In genomic region chr15:60737217-60737616, GRCh38 we compare ENCODE assay signal across 31 cellular contexts.
DNase-seq lines count a peak whose midpoint lies in the region; ATAC-seq, FAIRE-seq and TF ChIP-seq lines count a peak whose summit lies in the region.
"Had no signal": no experiment of that assay in that cellular context is flagged by ENCODE, and none has a peak within 500 bp of the region (broad histone marks: within the 10 kb centered on the region; RNA-seq: fewer than 3 reads in every experiment).

No MANE protein-coding gene starts in this region.

- no peak overlapping the region for H3K4me3 Mint-ChIP-seq in stimulated activated naive CD8-positive, alpha-beta T cell treated with anti-CD3 and anti-CD28 coated beads, Interleukin-15, amount 100 ng/mL, for 72 hours
- H3K4me3 Mint-ChIP-seq: activated naive CD8-positive, alpha-beta T cell treated with anti-CD3 and anti-CD28 coated beads, Interleukin-2, amount 50 U/mL, for 24 hours; naive thymus-derived CD8-positive, alpha-beta T cell; T-helper 1 cell treated with Interleukin-12 subunit alpha and Interleukin-12 subunit beta and Interleukin-4 antibody, amounts not matched to agents 30 μg/mL and 1 μg/mL, for 36 hours had no signal

- ATAC-seq in stimulated activated naive CD8-positive, alpha-beta T cell treated with anti-CD3 and anti-CD28 coated beads, Interleukin-15, amount 100 ng/mL, for 72 hours: no peak
- ATAC-seq in HG03108 (IDR thresholded peaks at IDR 0.05; ENCODE audit: unreplicated experiment): no peak
- ATAC-seq: activated CD4-positive, CD25-positive, alpha-beta regulatory T cell treated with anti-CD3 and anti-CD28 coated beads, Interleukin-2, amount 50 U/mL, for 24 hours; activated naive CD8-positive, alpha-beta T cell treated with anti-CD3 and anti-CD28 coated beads, Interleukin-2, amount 50 U/mL, for 24 hours; esophagus mucosa; naive thymus-derived CD8-positive, alpha-beta T cell; psoas muscle had no signal

- DNase-seq in NCI-H69 (lab: John Stamatoyannopoulos, UW) (peak; percentile 4), choroid plexus epithelial cell (ENCODE audit: low read depth) (no peak), urothelium cell line (ENCODE audit: low spot score) (no peak)
- DNase-seq in stimulated activated naive CD8-positive, alpha-beta T cell treated with anti-CD3 and anti-CD28 coated beads, Interleukin-15, amount 100 ng/mL, for 72 hours: no peak
- DNase-seq in activated naive CD4-positive, alpha-beta T cell (lab: John Stamatoyannopoulos, UW): no peak
- DNase-seq: activated CD4-positive, alpha-beta T cell treated with anti-CD3 and anti-CD28 coated beads, Interleukin-2, amount 50 U/mL, for 48 hours; activated naive CD8-positive, alpha-beta T cell treated with anti-CD3 and anti-CD28 coated beads, Interleukin-2, amount 50 U/mL, for 24 hours; activated T-cell treated with anti-CD3 and anti-CD28 coated beads, Interleukin-2, amount 50 U/mL, for 48 hours; cortex of kidney; DMS 273 treated with DMSO at 0.1 percent for 48 hours; foreskin fibroblast; KBM-7; kidney glomerular epithelial cell; MG63; naive thymus-derived CD8-positive, alpha-beta T cell; NCI-H1436; NCI-H748 treated with DMSO at 0.1 percent for 48 hours; psoas muscle; stimulated activated CD4-positive, alpha-beta T cell treated with anti-CD3 and anti-CD28 coated beads, Interleukin-4, amount 100 ng/mL, for 24 hours; tibial artery had no signal

- no peaks in the 10 kb centered on the region for H3K27me3 Mint-ChIP-seq in stimulated activated naive CD8-positive, alpha-beta T cell treated with anti-CD3 and anti-CD28 coated beads, Interleukin-15, amount 100 ng/mL, for 72 hours
- H3K27me3 Mint-ChIP-seq: activated naive CD8-positive, alpha-beta T cell treated with anti-CD3 and anti-CD28 coated beads, Interleukin-2, amount 50 U/mL, for 24 hours; naive thymus-derived CD8-positive, alpha-beta T cell had no signal

- TF ChIP-seq CTCF in GM12874 (IDR thresholded peaks at IDR 0.05; ENCODE audit: insufficient read depth, low read depth, low read length) (0 out of 2 replicates have a peak, but pooled peaks have one; percentile 1), choroid plexus epithelial cell (conservative IDR thresholded peaks at IDR 0.05; ENCODE audit: low read depth, low read length) (peak; percentile 18), liver (IDR thresholded peaks at IDR 0.05; ENCODE audit: low read depth, low read length, missing input control) (no peak)

- H3K36me3 ChIP-seq in liver (ENCODE audit: control insufficient read depth in 4 of 4, insufficient read depth in 3 of 4, low read depth in 1 of 4, low read length in 3 of 4): no peaks in the 10 kb centered on the region
- H3K36me3 ChIP-seq: cardiac muscle cell, MG63, tibial artery had no signal

- no peak for FAIRE-seq in urothelium cell line (lab: Jason Lieb, UNC)
- FAIRE-seq: astrocyte, HTR-8/SVneo, TTC549 had no signal

- no peak overlapping the region for H3K27ac Mint-ChIP-seq in stimulated activated naive CD8-positive, alpha-beta T cell treated with anti-CD3 and anti-CD28 coated beads, Interleukin-15, amount 100 ng/mL, for 72 hours
- H3K27ac Mint-ChIP-seq: activated naive CD8-positive, alpha-beta T cell treated with anti-CD3 and anti-CD28 coated beads, Interleukin-2, amount 50 U/mL, for 24 hours; T-helper 1 cell treated with Interleukin-12 subunit alpha and Interleukin-12 subunit beta and Interleukin-4 antibody, amounts not matched to agents 30 μg/mL and 1 μg/mL, for 36 hours had no signal

- H3K9me3 ChIP-seq in liver (ENCODE audit: control insufficient read depth in 4 of 4, low read length in 3 of 4): no peaks in the 10 kb centered on the region

- 72% methylated on average over 4 of the region's 4 CpGs for WGBS in liver

- peaks cover 0 to 49% (median 39%) of the 10 kb centered on the region in 4 donors for H3K4me1 ChIP-seq in liver (ENCODE audit: control insufficient read depth in 4 of 4, insufficient read depth in 4 of 4, low read length in 3 of 4)
- H3K4me1 ChIP-seq: tibial artery had no signal

- peaks cover 19% of the 10 kb centered on the region for H3K4me1 Mint-ChIP-seq in stimulated activated naive CD8-positive, alpha-beta T cell treated with anti-CD3 and anti-CD28 coated beads, Interleukin-15, amount 100 ng/mL, for 72 hours

- H3K4me3 ChIP-seq in choroid plexus epithelial cell (ENCODE audit: low read depth, low read length) (no peak overlapping the region), liver (ENCODE audit: low read depth in 1 of 3, low read length in 3 of 3) (no peak overlapping the region)
- H3K4me3 ChIP-seq: cardiac muscle cell, lung, MG63, psoas muscle, tibial artery had no signal

- H3K27me3 ChIP-seq in liver (ENCODE audit: control insufficient read depth in 4 of 4, insufficient read depth in 4 of 4, low read length in 3 of 4): no peaks in the 10 kb centered on the region
- H3K27me3 ChIP-seq: cardiac muscle cell, MG63, tibial artery had no signal

- peaks cover 27 to 38% of the 10 kb centered on the region in 2 donors for H3K9me3 Mint-ChIP-seq in stimulated activated naive CD8-positive, alpha-beta T cell treated with anti-CD3 and anti-CD28 coated beads, Interleukin-15, amount 100 ng/mL, for 72 hours

- TF ChIP-seq RAD21 in liver (IDR thresholded peaks at IDR 0.05): peak; percentile 19 to 26

- H3K27ac ChIP-seq in liver (ENCODE audit: low read depth in 1 of 2, low read length in 2 of 2): peak overlapping the region in 1 of 2 donors; percentile 16
- H3K27ac ChIP-seq: cardiac muscle cell, psoas muscle, tibial artery had no signal

- no peak overlapping the region for H3K9ac ChIP-seq in liver (ENCODE audit: low read depth in 1 of 2, low read length in 2 of 2)

TF ChIP-seq in liver, 16 proteins besides CTCF, POLR2A, EP300 and RAD21:
- no peak for TF ChIP-seq GABPA (IDR thresholded peaks at IDR 0.05 in 1 of 2, conservative IDR thresholded peaks at IDR 0.05 in 1 of 2)
- TF ChIP-seq HNF4G (IDR thresholded peaks at IDR 0.05): no peak
- TF ChIP-seq EGR1 (IDR thresholded peaks at IDR 0.05; ENCODE audit: low read depth in 2 of 2): no peak
- no peak for TF ChIP-seq HNF4A (conservative IDR thresholded peaks at IDR 0.05)
- TF ChIP-seq RXRA (IDR thresholded peaks at IDR 0.05): no peak
- TF ChIP-seq, protein P1, sequence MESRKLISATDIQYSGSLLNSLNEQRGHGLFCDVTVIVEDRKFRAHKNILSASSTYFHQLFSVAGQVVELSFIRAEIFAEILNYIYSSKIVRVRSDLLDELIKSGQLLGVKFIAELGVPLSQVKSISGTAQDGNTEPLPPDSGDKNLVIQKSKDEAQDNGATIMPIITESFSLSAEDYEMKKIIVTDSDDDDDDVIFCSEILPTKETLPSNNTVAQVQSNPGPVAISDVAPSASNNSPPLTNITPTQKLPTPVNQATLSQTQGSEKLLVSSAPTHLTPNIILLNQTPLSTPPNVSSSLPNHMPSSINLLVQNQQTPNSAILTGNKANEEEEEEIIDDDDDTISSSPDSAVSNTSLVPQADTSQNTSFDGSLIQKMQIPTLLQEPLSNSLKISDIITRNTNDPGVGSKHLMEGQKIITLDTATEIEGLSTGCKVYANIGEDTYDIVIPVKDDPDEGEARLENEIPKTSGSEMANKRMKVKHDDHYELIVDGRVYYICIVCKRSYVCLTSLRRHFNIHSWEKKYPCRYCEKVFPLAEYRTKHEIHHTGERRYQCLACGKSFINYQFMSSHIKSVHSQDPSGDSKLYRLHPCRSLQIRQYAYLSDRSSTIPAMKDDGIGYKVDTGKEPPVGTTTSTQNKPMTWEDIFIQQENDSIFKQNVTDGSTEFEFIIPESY (IDR thresholded peaks at IDR 0.05): no peak
- TF ChIP-seq, protein P2, sequence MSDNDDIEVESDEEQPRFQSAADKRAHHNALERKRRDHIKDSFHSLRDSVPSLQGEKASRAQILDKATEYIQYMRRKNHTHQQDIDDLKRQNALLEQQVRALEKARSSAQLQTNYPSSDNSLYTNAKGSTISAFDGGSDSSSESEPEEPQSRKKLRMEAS (IDR thresholded peaks at IDR 0.05): no peak
- TF ChIP-seq TAF1 (conservative IDR thresholded peaks at IDR 0.05): no peak
- TF ChIP-seq NR2F2 (IDR thresholded peaks at IDR 0.05): no peak
- TF ChIP-seq JUND (IDR thresholded peaks at IDR 0.05): no peak
- TF ChIP-seq FOXA2 (IDR thresholded peaks at IDR 0.05): no peak
- TF ChIP-seq SP1 (IDR thresholded peaks at IDR 0.05): no peak
